Comparison of ENCODE assay signal across 1 cellular context in the genomic region with DNA sequence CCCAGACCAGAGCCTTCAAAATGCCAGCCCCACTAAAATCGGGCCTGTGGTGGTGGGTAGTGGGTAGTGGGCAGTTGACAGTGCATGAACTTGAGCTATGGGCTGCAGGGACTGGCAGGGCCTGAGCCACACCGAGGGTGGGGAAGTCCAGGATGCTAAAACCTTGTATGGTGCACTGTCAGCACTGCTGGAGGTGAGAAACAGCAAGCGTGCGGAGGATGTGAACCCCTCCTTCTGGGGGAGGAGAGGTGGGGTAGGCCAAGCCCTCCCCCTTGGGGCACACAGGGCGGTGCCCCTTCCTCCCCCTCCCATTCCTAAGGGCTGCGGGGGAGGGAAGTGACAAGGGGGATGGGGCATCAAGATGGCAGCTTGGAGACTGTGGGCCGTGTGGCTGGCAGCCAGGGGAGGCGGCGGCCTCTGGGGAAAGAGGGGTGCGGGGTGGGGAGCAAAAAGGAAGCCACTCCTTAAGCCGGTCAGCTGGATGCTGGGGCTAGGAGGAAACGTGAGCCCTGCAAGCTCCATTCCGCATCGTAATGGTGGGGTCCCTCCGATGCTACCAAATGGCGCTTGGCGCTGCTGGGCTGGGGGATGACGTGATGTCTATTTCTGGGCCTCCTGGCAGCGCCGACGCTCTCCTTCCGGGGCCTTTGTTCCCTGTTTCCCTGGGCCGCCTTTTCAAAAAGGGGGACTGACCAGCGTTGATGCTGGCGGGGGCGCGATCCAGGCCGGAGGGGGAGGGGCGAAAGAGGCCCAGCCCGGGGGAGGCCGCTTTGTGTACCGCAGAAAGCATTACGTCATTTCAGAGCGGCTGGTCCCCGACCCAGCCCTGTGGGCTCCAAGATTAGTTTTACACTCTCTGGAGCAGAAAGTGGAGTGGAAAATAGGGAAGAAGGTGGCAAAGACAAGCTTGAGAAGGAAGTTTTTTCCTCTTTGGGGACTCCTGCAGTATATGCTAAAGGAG.
TF ChIP-seq lines count a peak whose summit lies in the region.

No MANE protein-coding gene starts in this region.

TF ChIP-seq in HEK293, 187 proteins besides CTCF, POLR2A, EP300 and RAD21 (continued from another document and continues in another):
- TF ChIP-seq, protein P1, sequence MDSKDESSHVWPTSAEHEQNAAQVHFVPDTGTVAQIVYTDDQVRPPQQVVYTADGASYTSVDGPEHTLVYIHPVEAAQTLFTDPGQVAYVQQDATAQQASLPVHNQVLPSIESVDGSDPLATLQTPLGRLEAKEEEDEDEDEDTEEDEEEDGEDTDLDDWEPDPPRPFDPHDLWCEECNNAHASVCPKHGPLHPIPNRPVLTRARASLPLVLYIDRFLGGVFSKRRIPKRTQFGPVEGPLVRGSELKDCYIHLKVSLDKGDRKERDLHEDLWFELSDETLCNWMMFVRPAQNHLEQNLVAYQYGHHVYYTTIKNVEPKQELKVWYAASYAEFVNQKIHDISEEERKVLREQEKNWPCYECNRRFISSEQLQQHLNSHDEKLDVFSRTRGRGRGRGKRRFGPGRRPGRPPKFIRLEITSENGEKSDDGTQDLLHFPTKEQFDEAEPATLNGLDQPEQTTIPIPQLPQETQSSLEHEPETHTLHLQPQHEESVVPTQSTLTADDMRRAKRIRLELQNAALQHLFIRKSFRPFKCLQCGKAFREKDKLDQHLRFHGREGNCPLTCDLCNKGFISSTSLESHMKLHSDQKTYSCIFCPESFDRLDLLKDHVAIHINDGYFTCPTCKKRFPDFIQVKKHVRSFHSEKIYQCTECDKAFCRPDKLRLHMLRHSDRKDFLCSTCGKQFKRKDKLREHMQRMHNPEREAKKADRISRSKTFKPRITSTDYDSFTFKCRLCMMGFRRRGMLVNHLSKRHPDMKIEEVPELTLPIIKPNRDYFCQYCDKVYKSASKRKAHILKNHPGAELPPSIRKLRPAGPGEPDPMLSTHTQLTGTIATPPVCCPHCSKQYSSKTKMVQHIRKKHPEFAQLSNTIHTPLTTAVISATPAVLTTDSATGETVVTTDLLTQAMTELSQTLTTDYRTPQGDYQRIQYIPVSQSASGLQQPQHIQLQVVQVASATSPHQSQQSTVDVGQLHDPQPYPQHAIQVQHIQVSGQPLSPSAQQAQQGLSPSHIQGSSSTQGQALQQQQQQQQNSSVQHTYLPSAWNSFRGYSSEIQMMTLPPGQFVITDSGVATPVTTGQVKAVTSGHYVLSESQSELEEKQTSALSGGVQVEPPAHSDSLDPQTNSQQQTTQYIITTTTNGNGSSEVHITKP (tag by site-specific recombination; IDR thresholded peaks at IDR 0.05): peak; percentile 86
- no peak for TF ChIP-seq ZNF544 (tag by site-specific recombination; IDR thresholded peaks at IDR 0.05)
- no peak for TF ChIP-seq ZNF132 (tag by site-specific recombination; IDR thresholded peaks at IDR 0.05; ENCODE audit: borderline replicate concordance)
- TF ChIP-seq ZNF214 (tag by site-specific recombination; IDR thresholded peaks at IDR 0.05; ENCODE audit: borderline replicate concordance): no peak
- TF ChIP-seq ZNF184 (tag by site-specific recombination; IDR thresholded peaks at IDR 0.05): 0 out of 2 replicates have a peak, but pooled peaks have one; percentile 37
- peak; percentile 91 for TF ChIP-seq KLF1 (tag by site-specific recombination; IDR thresholded peaks at IDR 0.05)
- TF ChIP-seq ZNF223 (tag by site-specific recombination; IDR thresholded peaks at IDR 0.05): no peak
- TF ChIP-seq ZNF416 (tag by site-specific recombination; IDR thresholded peaks at IDR 0.05): no peak
- TF ChIP-seq, protein P2, sequence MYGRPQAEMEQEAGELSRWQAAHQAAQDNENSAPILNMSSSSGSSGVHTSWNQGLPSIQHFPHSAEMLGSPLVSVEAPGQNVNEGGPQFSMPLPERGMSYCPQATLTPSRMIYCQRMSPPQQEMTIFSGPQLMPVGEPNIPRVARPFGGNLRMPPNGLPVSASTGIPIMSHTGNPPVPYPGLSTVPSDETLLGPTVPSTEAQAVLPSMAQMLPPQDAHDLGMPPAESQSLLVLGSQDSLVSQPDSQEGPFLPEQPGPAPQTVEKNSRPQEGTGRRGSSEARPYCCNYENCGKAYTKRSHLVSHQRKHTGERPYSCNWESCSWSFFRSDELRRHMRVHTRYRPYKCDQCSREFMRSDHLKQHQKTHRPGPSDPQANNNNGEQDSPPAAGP (tag by site-specific recombination; IDR thresholded peaks at IDR 0.05): peak; percentile 75
- TF ChIP-seq ZNF558 (tag by site-specific recombination; IDR thresholded peaks at IDR 0.05): 0 out of 2 replicates have a peak, but pooled peaks have one; percentile 26
- TF ChIP-seq ZNF664 (tag by site-specific recombination; IDR thresholded peaks at IDR 0.05): no peak
- TF ChIP-seq ZNF169 (tag by site-specific recombination; IDR thresholded peaks at IDR 0.05): no peak
- peak; percentile 67; the same call in 1 of the 2 replicates for TF ChIP-seq YY2 (tag by site-specific recombination; IDR thresholded peaks at IDR 0.05)
- no peak; the same call in none of the 2 replicates for TF ChIP-seq ZNF391 (tag by site-specific recombination; IDR thresholded peaks at IDR 0.05; ENCODE audit: borderline replicate concordance, low read depth)
- TF ChIP-seq ZNF843 (tag by site-specific recombination; IDR thresholded peaks at IDR 0.05): peak; percentile 51; the same call in 1 of the 2 replicates
- no peak for TF ChIP-seq ZNF157 (tag by site-specific recombination; IDR thresholded peaks at IDR 0.05)
- no peak for TF ChIP-seq RBAK (tag by site-specific recombination; IDR thresholded peaks at IDR 0.05)
- peak; percentile 55; the same call in 1 of the 2 replicates for TF ChIP-seq ZNF501 (tag by site-specific recombination; IDR thresholded peaks at IDR 0.05)
- TF ChIP-seq ZSCAN23 (tag by site-specific recombination; IDR thresholded peaks at IDR 0.05): 0 out of 2 replicates have a peak, but pooled peaks have one; percentile 51
- TF ChIP-seq ZEB2 (tag by site-specific recombination; IDR thresholded peaks at IDR 0.05): peak; percentile 82; the same call in 1 of the 2 replicates
- 0 out of 2 replicates have a peak, but pooled peaks have one; percentile 22 for TF ChIP-seq BCL11B (tag by site-specific recombination; IDR thresholded peaks at IDR 0.05; ENCODE audit: low read depth)
- no peak for TF ChIP-seq ZNF510 (tag by site-specific recombination; IDR thresholded peaks at IDR 0.05; ENCODE audit: insufficient replicate concordance)
- TF ChIP-seq ZNF280D (tag by site-specific recombination; IDR thresholded peaks at IDR 0.05): no peak
- TF ChIP-seq OSR2 (tag by site-specific recombination; IDR thresholded peaks at IDR 0.05): no peak
- peak; percentile 83 for TF ChIP-seq IKZF3 (tag by site-specific recombination; IDR thresholded peaks at IDR 0.05)
- peak; percentile 68 for TF ChIP-seq ZNF561 (tag by site-specific recombination; IDR thresholded peaks at IDR 0.05; ENCODE audit: borderline replicate concordance)
- no peak for TF ChIP-seq ZNF16 (tag by site-specific recombination; IDR thresholded peaks at IDR 0.05; ENCODE audit: low read depth)
- no peak for TF ChIP-seq MEIS1 (CRISPR knock-in tag; IDR thresholded peaks at IDR 0.05; ENCODE audit: borderline replicate concordance)
- no peak for TF ChIP-seq ZNF362 (tag by site-specific recombination; IDR thresholded peaks at IDR 0.05)
- TF ChIP-seq, protein P3, sequence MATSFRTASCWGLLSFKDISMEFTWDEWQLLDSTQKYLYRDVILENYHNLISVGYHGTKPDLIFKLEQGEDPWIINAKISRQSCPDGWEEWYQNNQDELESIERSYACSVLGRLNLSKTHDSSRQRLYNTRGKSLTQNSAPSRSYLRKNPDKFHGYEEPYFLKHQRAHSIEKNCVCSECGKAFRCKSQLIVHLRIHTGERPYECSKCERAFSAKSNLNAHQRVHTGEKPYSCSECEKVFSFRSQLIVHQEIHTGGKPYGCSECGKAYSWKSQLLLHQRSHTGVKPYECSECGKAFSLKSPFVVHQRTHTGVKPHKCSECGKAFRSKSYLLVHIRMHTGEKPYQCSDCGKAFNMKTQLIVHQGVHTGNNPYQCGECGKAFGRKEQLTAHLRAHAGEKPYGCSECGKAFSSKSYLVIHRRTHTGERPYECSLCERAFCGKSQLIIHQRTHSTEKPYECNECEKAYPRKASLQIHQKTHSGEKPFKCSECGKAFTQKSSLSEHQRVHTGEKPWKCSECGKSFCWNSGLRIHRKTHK (tag by site-specific recombination; IDR thresholded peaks at IDR 0.05): no peak
- peak; percentile 81 for TF ChIP-seq ZNF335 (tag by site-specific recombination; conservative IDR thresholded peaks at IDR 0.05)
- no peak for TF ChIP-seq ZNF23 (tag by site-specific recombination; IDR thresholded peaks at IDR 0.05; ENCODE audit: borderline replicate concordance)
- peak; percentile 94 for TF ChIP-seq PATZ1 (tag by site-specific recombination; IDR thresholded peaks at IDR 0.05)
- TF ChIP-seq SCRT1 (tag by site-specific recombination; IDR thresholded peaks at IDR 0.05; ENCODE audit: borderline replicate concordance): no peak
- TF ChIP-seq ZNF777 (tag by site-specific recombination; IDR thresholded peaks at IDR 0.05; ENCODE audit: borderline replicate concordance): no peak
- TF ChIP-seq, protein P4, sequence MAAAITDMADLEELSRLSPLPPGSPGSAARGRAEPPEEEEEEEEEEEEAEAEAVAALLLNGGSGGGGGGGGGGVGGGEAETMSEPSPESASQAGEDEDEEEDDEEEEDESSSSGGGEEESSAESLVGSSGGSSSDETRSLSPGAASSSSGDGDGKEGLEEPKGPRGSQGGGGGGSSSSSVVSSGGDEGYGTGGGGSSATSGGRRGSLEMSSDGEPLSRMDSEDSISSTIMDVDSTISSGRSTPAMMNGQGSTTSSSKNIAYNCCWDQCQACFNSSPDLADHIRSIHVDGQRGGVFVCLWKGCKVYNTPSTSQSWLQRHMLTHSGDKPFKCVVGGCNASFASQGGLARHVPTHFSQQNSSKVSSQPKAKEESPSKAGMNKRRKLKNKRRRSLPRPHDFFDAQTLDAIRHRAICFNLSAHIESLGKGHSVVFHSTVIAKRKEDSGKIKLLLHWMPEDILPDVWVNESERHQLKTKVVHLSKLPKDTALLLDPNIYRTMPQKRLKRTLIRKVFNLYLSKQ (tag by site-specific recombination; IDR thresholded peaks at IDR 0.05; ENCODE audit: borderline replicate concordance): no peak
- TF ChIP-seq ZFHX2 (tag by site-specific recombination; conservative IDR thresholded peaks at IDR 0.05): peak; percentile 92
- TF ChIP-seq ATF2 (tag by site-specific recombination; IDR thresholded peaks at IDR 0.05; ENCODE audit: low read depth): peak; percentile 99
